In the genomic region with DNA sequence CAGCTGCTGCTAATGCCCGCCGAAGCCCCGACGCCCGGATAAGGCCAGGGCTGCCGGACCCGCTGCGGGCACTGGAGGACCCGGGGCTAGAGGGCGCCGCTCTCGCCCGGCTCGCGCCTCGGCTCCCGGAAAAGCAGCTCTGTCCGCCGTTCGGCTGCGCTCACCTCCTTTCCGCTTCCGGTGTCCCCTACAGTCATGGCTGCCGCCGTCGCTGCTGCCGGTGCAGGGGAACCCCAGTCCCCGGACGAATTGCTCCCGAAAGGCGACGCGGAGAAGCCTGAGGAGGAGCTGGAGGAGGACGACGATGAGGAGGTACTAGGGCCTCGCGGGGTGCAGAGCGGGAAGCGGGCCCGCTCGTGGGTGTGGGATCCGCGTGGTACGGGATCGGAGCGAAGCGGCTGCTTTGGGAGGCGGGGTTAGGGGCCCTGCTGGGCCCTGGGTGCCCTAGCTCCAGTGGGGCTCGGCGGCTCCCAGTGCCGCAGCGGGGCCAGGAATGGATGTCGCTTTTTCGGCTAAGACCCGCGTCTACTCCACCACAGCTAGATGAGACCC, we compare ENCODE assay signal across 1 cellular context.
TF ChIP-seq lines count a peak whose summit lies in the region.

A gene (plus strand): TSS at position 174 of the 552 bp plus-strand sequence. CDS start 22 bp downstream, at position 196.

TF ChIP-seq in WTC11, 78 proteins besides CTCF, POLR2A, EP300 and RAD21 (continued from another document):
- TF ChIP-seq TEAD1 (CRISPR knock-in tag; IDR thresholded peaks at IDR 0.05) (peak; percentile 70), CBFB (CRISPR knock-in tag; IDR thresholded peaks at IDR 0.05; ENCODE audit: low read depth) (peak; percentile 99), GTF2I (CRISPR knock-in tag; conservative IDR thresholded peaks at IDR 0.05) (0 out of 2 replicates have a peak, but pooled peaks have one; percentile 55), NFATC4 (CRISPR knock-in tag; IDR thresholded peaks at IDR 0.05) (no peak)
- TF ChIP-seq, protein P1, sequence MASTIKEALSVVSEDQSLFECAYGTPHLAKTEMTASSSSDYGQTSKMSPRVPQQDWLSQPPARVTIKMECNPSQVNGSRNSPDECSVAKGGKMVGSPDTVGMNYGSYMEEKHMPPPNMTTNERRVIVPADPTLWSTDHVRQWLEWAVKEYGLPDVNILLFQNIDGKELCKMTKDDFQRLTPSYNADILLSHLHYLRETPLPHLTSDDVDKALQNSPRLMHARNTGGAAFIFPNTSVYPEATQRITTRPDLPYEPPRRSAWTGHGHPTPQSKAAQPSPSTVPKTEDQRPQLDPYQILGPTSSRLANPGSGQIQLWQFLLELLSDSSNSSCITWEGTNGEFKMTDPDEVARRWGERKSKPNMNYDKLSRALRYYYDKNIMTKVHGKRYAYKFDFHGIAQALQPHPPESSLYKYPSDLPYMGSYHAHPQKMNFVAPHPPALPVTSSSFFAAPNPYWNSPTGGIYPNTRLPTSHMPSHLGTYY (CRISPR knock-in tag; IDR thresholded peaks at IDR 0.05) = no peak
- TF ChIP-seq, protein P2, sequence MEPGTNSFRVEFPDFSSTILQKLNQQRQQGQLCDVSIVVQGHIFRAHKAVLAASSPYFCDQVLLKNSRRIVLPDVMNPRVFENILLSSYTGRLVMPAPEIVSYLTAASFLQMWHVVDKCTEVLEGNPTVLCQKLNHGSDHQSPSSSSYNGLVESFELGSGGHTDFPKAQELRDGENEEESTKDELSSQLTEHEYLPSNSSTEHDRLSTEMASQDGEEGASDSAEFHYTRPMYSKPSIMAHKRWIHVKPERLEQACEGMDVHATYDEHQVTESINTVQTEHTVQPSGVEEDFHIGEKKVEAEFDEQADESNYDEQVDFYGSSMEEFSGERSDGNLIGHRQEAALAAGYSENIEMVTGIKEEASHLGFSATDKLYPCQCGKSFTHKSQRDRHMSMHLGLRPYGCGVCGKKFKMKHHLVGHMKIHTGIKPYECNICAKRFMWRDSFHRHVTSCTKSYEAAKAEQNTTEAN (CRISPR knock-in tag; IDR thresholded peaks at IDR 0.05) = peak; percentile 87
- TF ChIP-seq, protein P3, sequence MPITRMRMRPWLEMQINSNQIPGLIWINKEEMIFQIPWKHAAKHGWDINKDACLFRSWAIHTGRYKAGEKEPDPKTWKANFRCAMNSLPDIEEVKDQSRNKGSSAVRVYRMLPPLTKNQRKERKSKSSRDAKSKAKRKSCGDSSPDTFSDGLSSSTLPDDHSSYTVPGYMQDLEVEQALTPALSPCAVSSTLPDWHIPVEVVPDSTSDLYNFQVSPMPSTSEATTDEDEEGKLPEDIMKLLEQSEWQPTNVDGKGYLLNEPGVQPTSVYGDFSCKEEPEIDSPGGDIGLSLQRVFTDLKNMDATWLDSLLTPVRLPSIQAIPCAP (CRISPR knock-in tag; IDR thresholded peaks at IDR 0.05) = 0 out of 2 replicates have a peak, but pooled peaks have one; percentile 76
- TF ChIP-seq, protein P4, sequence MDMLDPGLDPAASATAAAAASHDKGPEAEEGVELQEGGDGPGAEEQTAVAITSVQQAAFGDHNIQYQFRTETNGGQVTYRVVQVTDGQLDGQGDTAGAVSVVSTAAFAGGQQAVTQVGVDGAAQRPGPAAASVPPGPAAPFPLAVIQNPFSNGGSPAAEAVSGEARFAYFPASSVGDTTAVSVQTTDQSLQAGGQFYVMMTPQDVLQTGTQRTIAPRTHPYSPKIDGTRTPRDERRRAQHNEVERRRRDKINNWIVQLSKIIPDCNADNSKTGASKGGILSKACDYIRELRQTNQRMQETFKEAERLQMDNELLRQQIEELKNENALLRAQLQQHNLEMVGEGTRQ (CRISPR knock-in tag; IDR thresholded peaks at IDR 0.05) = peak; percentile 42; the same call in 1 of the 2 replicates
- TF ChIP-seq, protein P5, sequence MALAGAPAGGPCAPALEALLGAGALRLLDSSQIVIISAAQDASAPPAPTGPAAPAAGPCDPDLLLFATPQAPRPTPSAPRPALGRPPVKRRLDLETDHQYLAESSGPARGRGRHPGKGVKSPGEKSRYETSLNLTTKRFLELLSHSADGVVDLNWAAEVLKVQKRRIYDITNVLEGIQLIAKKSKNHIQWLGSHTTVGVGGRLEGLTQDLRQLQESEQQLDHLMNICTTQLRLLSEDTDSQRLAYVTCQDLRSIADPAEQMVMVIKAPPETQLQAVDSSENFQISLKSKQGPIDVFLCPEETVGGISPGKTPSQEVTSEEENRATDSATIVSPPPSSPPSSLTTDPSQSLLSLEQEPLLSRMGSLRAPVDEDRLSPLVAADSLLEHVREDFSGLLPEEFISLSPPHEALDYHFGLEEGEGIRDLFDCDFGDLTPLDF (CRISPR knock-in tag; IDR thresholded peaks at IDR 0.05) = no peak
